Comparison of ENCODE assay signal across 8 cellular contexts in genomic region chrX:120629667-120630537, GRCh38. TPM values are rescaled to one million over a fixed set of nuclear protein-coding genes. Genes with fewer than 3 reads are reported as not detected.
DNase-seq lines count a peak whose midpoint lies in the region; ATAC-seq and TF ChIP-seq lines count a peak whose summit lies in the region.

Gene C1GALT1C1, minus strand, starts transcription at chrX:120630054. Its CDS starts 2,888 bp downstream, at chrX:120627166.

- TF ChIP-seq CTCF in RWPE2 (IDR thresholded peaks at IDR 0.05; ENCODE audit: poor library complexity, severe bottlenecking) (no peak), fibroblast of pulmonary artery (IDR thresholded peaks at IDR 0.05; ENCODE audit: low read length, missing control alignments) (no peak)

- H3K36me3 ChIP-seq in RWPE2 (ENCODE audit: low read depth), result no peaks in the 10 kb centered on the region; the same call in 1 of the 2 replicates

- DNase-seq in EH (ENCODE audit: low read depth) (peak; percentile 94), H4 (ENCODE audit: low spot score) (peak; percentile 92), LoVo (ENCODE audit: low spot score) (peak; percentile 90), RWPE2 (ENCODE audit: low spot score) (peak; percentile 89), fibroblast of pulmonary artery (ENCODE audit: low read depth) (peak; percentile 94)
- DNase-seq in activated T-helper 9 cell treated with anti-CD3 and anti-CD28 coated beads, Interleukin-2, amount 50 U/mL, for 16 hours (ENCODE audit: low read depth), result peak; percentile 85
- peak; percentile 93 for DNase-seq in natural killer cell treated with Interleukin-12 subunit alpha and Interleukin-12 subunit beta and Interleukin-15 and Interleukin-18, amount 100 ng/mL, for 72 hours (ENCODE audit: low spot score)
- DNase-seq in stimulated activated naive CD8-positive, alpha-beta T cell treated with anti-CD3 and anti-CD28 coated beads, Interleukin-15, Interleukin-2, amounts not matched to agents 100 U/mL and 50 U/mL, for 24 hours, result peak; percentile 89

- no peaks in the 10 kb centered on the region for H3K9me3 Mint-ChIP-seq in natural killer cell treated with Interleukin-12 subunit alpha and Interleukin-12 subunit beta and Interleukin-15 and Interleukin-18, amount 100 ng/mL, for 72 hours

- no peaks in the 10 kb centered on the region for H3K36me3 Mint-ChIP-seq in natural killer cell treated with Interleukin-12 subunit alpha and Interleukin-12 subunit beta and Interleukin-15 and Interleukin-18, amount 100 ng/mL, for 72 hours

- peak within 1 kb of the TSS; percentile 88 to 89 for H3K27ac Mint-ChIP-seq in natural killer cell treated with Interleukin-12 subunit alpha and Interleukin-12 subunit beta and Interleukin-15 and Interleukin-18, amount 100 ng/mL, for 72 hours

- peak within 1 kb of the TSS; percentile 88 for H3K4me3 Mint-ChIP-seq in natural killer cell treated with Interleukin-12 subunit alpha and Interleukin-12 subunit beta and Interleukin-15 and Interleukin-18, amount 100 ng/mL, for 72 hours

- no peaks in the 10 kb centered on the region for H3K27me3 ChIP-seq in RWPE2 (ENCODE audit: insufficient read depth, poor library complexity, severe bottlenecking)

- peak within 1 kb of the TSS; percentile 52 for H3K27ac ChIP-seq in RWPE2 (ENCODE audit: poor library complexity, severe bottlenecking)

- H3K4me3 ChIP-seq in RWPE2 (ENCODE audit: severe bottlenecking) (peak within 1 kb of the TSS; percentile 51), fibroblast of pulmonary artery (replicated peaks; ENCODE audit: low read depth, low read length) (peak within 1 kb of the TSS; percentile 75)

- peaks cover 11 to 17% of the 10 kb centered on the region in 2 donors for H3K4me1 Mint-ChIP-seq in natural killer cell treated with Interleukin-12 subunit alpha and Interleukin-12 subunit beta and Interleukin-15 and Interleukin-18, amount 100 ng/mL, for 72 hours (ENCODE audit: low read depth in 2 of 2)

- H3K4me1 ChIP-seq in RWPE2 (ENCODE audit: insufficient read depth, poor library complexity, severe bottlenecking), result no peaks in the 10 kb centered on the region

- no peaks in the 10 kb centered on the region for H3K9me3 ChIP-seq in RWPE2 (ENCODE audit: severe bottlenecking)

- H3K27me3 Mint-ChIP-seq in natural killer cell treated with Interleukin-12 subunit alpha and Interleukin-12 subunit beta and Interleukin-15 and Interleukin-18, amount 100 ng/mL, for 72 hours, result no peaks in the 10 kb centered on the region

- ATAC-seq in RWPE2 (ENCODE audit: low read depth), result peak; percentile 98
- peak; percentile 97 to 99 for ATAC-seq in natural killer cell treated with Interleukin-12 subunit alpha and Interleukin-12 subunit beta and Interleukin-15 and Interleukin-18, amount 100 ng/mL, for 72 hours
- peak; percentile 97 for ATAC-seq in stimulated activated naive CD8-positive, alpha-beta T cell treated with anti-CD3 and anti-CD28 coated beads, Interleukin-15, Interleukin-2, amounts not matched to agents 100 U/mL and 50 U/mL, for 24 hours

RNA-seq across cellular contexts. Expression of gene C1GALT1C1, which starts in this region (rescaled TPM):
- total RNA-seq in H4 (2014; rRNA removed; shearing (Covaris generic)), result 41.5 and 42.0 TPM in 2 replicates
- 10 to 100 TPM; 16.8 to 26.1 TPM for total RNA-seq in natural killer cell treated with Interleukin-12 subunit alpha and Interleukin-12 subunit beta and Interleukin-15 and Interleukin-18, amount 100 ng/mL, for 72 hours

Comparison
In these comparisons a context has a peak if more than half of its experiments do, and no peak if none do; other contexts are left out.
1. Peak in every context shown above with its lines: DNase-seq, ATAC-seq, H3K4me3 ChIP-seq and H3K27ac ChIP-seq.